13 cellular contexts compared by ENCODE assay signal in genomic region chr2:162581931-162582330, GRCh38.
"Had no signal": no experiment of that assay in that cellular context is flagged by ENCODE, and none has a peak within 500 bp of the region (broad histone marks: within the 10 kb centered on the region; RNA-seq: fewer than 3 reads in every experiment).

No MANE protein-coding gene starts in this region.

- H3K9me3 ChIP-seq: thyroid gland, vagina had no signal

- H3K4me1 ChIP-seq: thyroid gland, vagina had no signal

- DNase-seq: activated CD4-positive, alpha-beta T cell treated with anti-CD3 and anti-CD28 coated beads, Interleukin-2, amount 50 U/mL, for 1 hour; activated CD4-positive, CD25-positive, alpha-beta regulatory T cell; activated effector memory CD4-positive, alpha-beta T cell treated with Interleukin-2 at 50 U/mL for 16 hours; activated T-cell treated with anti-CD3 and anti-CD28 coated beads, Interleukin-2, amount 50 U/mL, for 24 hours; amygdala; immature natural killer cell; stimulated activated CD4-positive, alpha-beta T cell treated with anti-CD3 and anti-CD28 coated beads, Interleukin-15, amount 100 ng/mL, for 24 hours; stimulated activated CD4-positive, alpha-beta T cell treated with anti-CD3 and anti-CD28 coated beads, Interleukin-4, amount 100 ng/mL, for 4 hours; T-helper 17 cell had no signal

- H3K27ac ChIP-seq: brain microvascular endothelial cell, thyroid gland, vagina had no signal

- H3K27me3 ChIP-seq: brain microvascular endothelial cell, thyroid gland, vagina had no signal

- H3K4me3 ChIP-seq: thyroid gland, vagina had no signal

- ATAC-seq: esophagus mucosa, T-helper 17 cell had no signal

- H3K36me3 ChIP-seq: brain microvascular endothelial cell, thyroid gland, vagina had no signal
